10 cellular contexts compared by ENCODE assay signal in the genomic region with DNA sequence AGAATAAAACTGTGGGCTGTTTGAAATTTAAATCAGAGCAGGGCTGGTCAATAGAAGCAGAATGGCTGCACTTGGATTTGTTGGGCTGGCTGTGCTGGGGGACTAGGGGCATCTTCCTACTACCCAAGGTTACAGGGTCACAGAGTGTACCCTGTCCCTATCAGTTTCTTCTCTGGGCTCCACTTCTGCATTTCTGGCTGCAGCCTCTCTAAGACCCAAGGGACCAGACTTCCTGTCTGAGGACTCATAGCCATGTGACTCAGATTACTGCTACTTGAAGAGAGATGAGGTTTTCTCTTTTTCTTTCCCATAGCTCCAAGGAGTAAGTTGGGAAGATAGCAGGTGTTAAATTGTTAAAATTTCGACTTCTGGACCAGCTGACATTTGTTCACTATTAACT.
DNase-seq lines count a peak whose midpoint lies in the region; ATAC-seq lines count a peak whose summit lies in the region.
"Had no signal": no experiment of that assay in that cellular context is flagged by ENCODE, and none has a peak within 500 bp of the region (broad histone marks: within the 10 kb centered on the region; RNA-seq: fewer than 3 reads in every experiment).

No MANE protein-coding gene starts in this region.

- H3K4me3 Mint-ChIP-seq in activated T-cell treated with anti-CD3 and anti-CD28 coated beads, Interleukin-2, amount 50 U/mL, for 4 hours = no peak overlapping the region
- H3K4me3 Mint-ChIP-seq: activated CD4-positive, alpha-beta T cell treated with anti-CD3 and anti-CD28 coated beads, Interleukin-2, amount 10 ng/mL, durations not matched to agents 7 days and 5 days; dendritic cell treated with granulocyte-macrophage colony-stimulating factor and Interleukin-4, amounts not matched to agents 40 ng/mL and 50 ng/mL, for 4 days had no signal

- peak; percentile 92 for ATAC-seq in GM18517 (IDR thresholded peaks at IDR 0.05; ENCODE audit: unreplicated experiment)
- peak; percentile 92 for ATAC-seq in GM21737 (IDR thresholded peaks at IDR 0.05; ENCODE audit: unreplicated experiment)
- peak; percentile 95 for ATAC-seq in HG03575 (IDR thresholded peaks at IDR 0.05; ENCODE audit: extremely low read depth, insufficient number of reproducible peaks, low FRiP score, unreplicated experiment)
- ATAC-seq in activated T-cell treated with anti-CD3 and anti-CD28 coated beads, Interleukin-2, amount 50 U/mL, for 4 hours = no peak

- no peaks in the 10 kb centered on the region for H3K9me3 Mint-ChIP-seq in activated T-cell treated with anti-CD3 and anti-CD28 coated beads, Interleukin-2, amount 50 U/mL, for 4 hours
- H3K9me3 Mint-ChIP-seq: activated CD4-positive, alpha-beta T cell treated with anti-CD3 and anti-CD28 coated beads, Interleukin-2, amount 10 ng/mL, durations not matched to agents 7 days and 5 days had no signal

- peaks cover 8% of the 10 kb centered on the region for H3K27me3 Mint-ChIP-seq in activated T-cell treated with anti-CD3 and anti-CD28 coated beads, Interleukin-2, amount 50 U/mL, for 4 hours (ENCODE audit: low read depth)
- H3K27me3 Mint-ChIP-seq: activated CD4-positive, alpha-beta T cell treated with anti-CD3 and anti-CD28 coated beads, Interleukin-2, amount 10 ng/mL, durations not matched to agents 7 days and 5 days; dendritic cell treated with granulocyte-macrophage colony-stimulating factor and Interleukin-4, amounts not matched to agents 40 ng/mL and 50 ng/mL, for 4 days had no signal

- DNase-seq in kidney tubule cell (ENCODE audit: low spot score) (peak; percentile 50), G401 (ENCODE audit: low spot score) (no peak)
- DNase-seq in activated CD4-positive, alpha-beta T cell treated with anti-CD3 and anti-CD28 coated beads, Interleukin-2, amount 50 U/mL, for 48 hours = no peak
- no peak for DNase-seq in activated T-cell treated with anti-CD3 and anti-CD28 coated beads, Interleukin-2, amount 50 U/mL, for 4 hours
- no peak for DNase-seq in activated effector memory CD4-positive, alpha-beta T cell treated with anti-CD3 and anti-CD28 coated beads, Interleukin-2, amount 50 U/mL, for 16 hours
- DNase-seq: activated CD4-positive, alpha-beta T cell treated with anti-CD3 and anti-CD28 coated beads, Interleukin-2, amount 10 ng/mL, durations not matched to agents 7 days and 5 days had no signal

- in situ Hi-C loops in G401 (cut with HindIII; ENCODE audit: low sequenced_read_pairs) = no loop called here

- no peaks in the 10 kb centered on the region for H3K4me1 Mint-ChIP-seq in activated T-cell treated with anti-CD3 and anti-CD28 coated beads, Interleukin-2, amount 50 U/mL, for 4 hours (ENCODE audit: low read depth)
- H3K4me1 Mint-ChIP-seq: activated CD4-positive, alpha-beta T cell treated with anti-CD3 and anti-CD28 coated beads, Interleukin-2, amount 10 ng/mL, durations not matched to agents 7 days and 5 days had no signal

- H3K36me3 Mint-ChIP-seq in activated T-cell treated with anti-CD3 and anti-CD28 coated beads, Interleukin-2, amount 50 U/mL, for 4 hours (ENCODE audit: insufficient read depth) = no peaks in the 10 kb centered on the region

Comparison
In these comparisons a context has a peak if more than half of its experiments do, and no peak if none do; other contexts are left out.
1. ATAC-seq: peak in GM18517 (single experiment), GM21737 (single experiment) and HG03575 (single experiment); none in activated T-cell treated with anti-CD3 and anti-CD28 coated beads, Interleukin-2, amount 50 U/mL, for 4 hours (0 of 2).